18 cellular contexts compared by ENCODE assay signal in genomic region chr1:3356827-3357457, GRCh38.
DNase-seq lines count a peak whose midpoint lies in the region; ATAC-seq and TF ChIP-seq lines count a peak whose summit lies in the region.
"Had no signal": no experiment of that assay in that cellular context is flagged by ENCODE, and none has a peak within 500 bp of the region (broad histone marks: within the 10 kb centered on the region; RNA-seq: fewer than 3 reads in every experiment).

No MANE protein-coding gene starts in this region.

- no peaks in the 10 kb centered on the region for H4K20me1 ChIP-seq in hepatocyte (ENCODE audit: insufficient read depth, poor library complexity, severe bottlenecking)

- no peaks in the 10 kb centered on the region for H3K9me3 Mint-ChIP-seq in effector memory CD8-positive, alpha-beta T cell
- H3K9me3 Mint-ChIP-seq: CD8-positive, alpha-beta T cell had no signal

- H3K4me1 ChIP-seq in NT2/D1 (ENCODE audit: insufficient read depth, insufficient read length) (peaks cover 26% of the 10 kb centered on the region), hepatocyte (ENCODE audit: insufficient read depth) (peaks cover 36% of the 10 kb centered on the region), thoracic aorta (ENCODE audit: control insufficient read depth in 1 of 2, low read depth in 2 of 2) (peaks cover 46 to 78% of the 10 kb centered on the region in 2 donors)
- H3K4me1 ChIP-seq: A549 had no signal

- H3K27me3 ChIP-seq in NT2/D1 (ENCODE audit: insufficient read depth, insufficient read length), result no peaks in the 10 kb centered on the region
- no peaks in the 10 kb centered on the region for H3K27me3 ChIP-seq in hepatocyte
- no peaks in the 10 kb centered on the region for H3K27me3 ChIP-seq in thoracic aorta (replicated peaks; ENCODE audit: insufficient read depth)
- no peaks in the 10 kb centered on the region for H3K27me3 ChIP-seq in WERI-Rb-1 (ENCODE audit: insufficient read depth, low read depth, severe bottlenecking)

- H3K9me3 ChIP-seq in NT2/D1 (ENCODE audit: insufficient read depth, low read length) (no peaks in the 10 kb centered on the region), hepatocyte (ENCODE audit: low read depth) (no peaks in the 10 kb centered on the region), thoracic aorta (no peaks in the 10 kb centered on the region), WERI-Rb-1 (ENCODE audit: severe bottlenecking) (no peaks in the 10 kb centered on the region)
- H3K9me3 ChIP-seq: A549, SJCRH30 had no signal

- DNase-seq in ELF-1 (ENCODE audit: low read depth, low spot score), result peak; percentile 37
- DNase-seq in NT2/D1 (ENCODE audit: low read depth, low spot score), result no peak
- DNase-seq in hepatocyte (ENCODE audit: low spot score), result no peak
- DNase-seq in thoracic aorta (ENCODE audit: low spot score), result no peak
- DNase-seq in activated naive CD4-positive, alpha-beta T cell treated with anti-CD3 and anti-CD28 coated beads, Interleukin-2, amount 50 U/mL, for 16 hours, result no peak
- DNase-seq in WERI-Rb-1, result no peak
- DNase-seq in effector memory CD8-positive, alpha-beta T cell, result no peak
- DNase-seq: CD8-positive, alpha-beta T cell; HCEC 1CT; KG1; NCI-H1417 treated with DMSO at 0.1 percent for 48 hours; NCI-H1930; NCI-H345; NCI-H526; PC-9; SJCRH30 had no signal

- H3K4me3 ChIP-seq in NT2/D1 (ENCODE audit: insufficient read length, low read depth) (no peak overlapping the region), hepatocyte (no peak overlapping the region), thoracic aorta (peak overlapping the region; percentile 56), WERI-Rb-1 (ENCODE audit: low read depth, low read length) (no peak overlapping the region)
- H3K4me3 ChIP-seq: A549, PC-9, SJCRH30 had no signal

- H3K36me3 ChIP-seq in NT2/D1 (ENCODE audit: insufficient read depth, insufficient read length, low read length) (no peaks in the 10 kb centered on the region), hepatocyte (replicated peaks; ENCODE audit: insufficient read depth, low read depth) (no peaks in the 10 kb centered on the region), thoracic aorta (no peaks in the 10 kb centered on the region), WERI-Rb-1 (no peaks in the 10 kb centered on the region)
- H3K36me3 ChIP-seq: SJCRH30 had no signal

- no peaks in the 10 kb centered on the region for H3K79me2 ChIP-seq in hepatocyte

- peak overlapping the region; percentile 8 for H3K9ac ChIP-seq in NT2/D1 (ENCODE audit: insufficient read length, low read depth)

- H2AFZ ChIP-seq in hepatocyte, result no peak overlapping the region
- H2AFZ ChIP-seq: PC-9 had no signal

- peak overlapping the region; percentile 61 for H3K4me2 ChIP-seq in hepatocyte
- H3K4me2 ChIP-seq: A549, PC-9 had no signal

- WGBS in hepatocyte (ENCODE audit: low lambda C conversion rate, missing lambda C conversion rate), result 68% methylated on average over 21 of the region's 21 CpGs

- peaks cover 0 to 3% of the 10 kb centered on the region in 2 donors for H3K4me1 Mint-ChIP-seq in effector memory CD8-positive, alpha-beta T cell (ENCODE audit: low read depth in 2 of 2)

- H3K9me2 ChIP-seq in hepatocyte (replicated peaks; ENCODE audit: insufficient read depth), result no peaks in the 10 kb centered on the region

- H3K36me3 Mint-ChIP-seq in effector memory CD8-positive, alpha-beta T cell (ENCODE audit: insufficient read depth), result peaks cover 4% of the 10 kb centered on the region
- H3K36me3 Mint-ChIP-seq: CD8-positive, alpha-beta T cell had no signal

- no peak overlapping the region for H3K27ac Mint-ChIP-seq in effector memory CD8-positive, alpha-beta T cell
- H3K27ac Mint-ChIP-seq: CD8-positive, alpha-beta T cell had no signal

- H3K27me3 Mint-ChIP-seq in effector memory CD8-positive, alpha-beta T cell, result peaks cover 13 to 64% of the 10 kb centered on the region in 2 donors

- no peak overlapping the region for H3K4me3 Mint-ChIP-seq in effector memory CD8-positive, alpha-beta T cell
- H3K4me3 Mint-ChIP-seq: CD8-positive, alpha-beta T cell had no signal

- H3K27ac ChIP-seq in hepatocyte (peak overlapping the region; percentile 64), thoracic aorta (peak overlapping the region; percentile 98 to 100), WERI-Rb-1 (no peak overlapping the region)
- H3K27ac ChIP-seq: A549, PC-9, SJCRH30 had no signal

- ATAC-seq in thoracic aorta (ENCODE audit: insufficient number of reproducible peaks, low FRiP score, low read depth) (no peak), GM19463 (IDR thresholded peaks at IDR 0.05; ENCODE audit: unreplicated experiment) (no peak)
- no peak for ATAC-seq in effector memory CD8-positive, alpha-beta T cell (replicated peaks)
- ATAC-seq: A549; CD8-positive, alpha-beta T cell had no signal

- no peak for TF ChIP-seq CTCF in hepatocyte (IDR thresholded peaks at IDR 0.05; ENCODE audit: poor library complexity)
- TF ChIP-seq CTCF in thoracic aorta (IDR thresholded peaks at IDR 0.05), result peak; percentile 18
- TF ChIP-seq CTCF in WERI-Rb-1 (IDR thresholded peaks at IDR 0.05; ENCODE audit: low read depth, low read length), result no peak
